Comparison of ENCODE assay signal across 2 cellular contexts in the genomic region with DNA sequence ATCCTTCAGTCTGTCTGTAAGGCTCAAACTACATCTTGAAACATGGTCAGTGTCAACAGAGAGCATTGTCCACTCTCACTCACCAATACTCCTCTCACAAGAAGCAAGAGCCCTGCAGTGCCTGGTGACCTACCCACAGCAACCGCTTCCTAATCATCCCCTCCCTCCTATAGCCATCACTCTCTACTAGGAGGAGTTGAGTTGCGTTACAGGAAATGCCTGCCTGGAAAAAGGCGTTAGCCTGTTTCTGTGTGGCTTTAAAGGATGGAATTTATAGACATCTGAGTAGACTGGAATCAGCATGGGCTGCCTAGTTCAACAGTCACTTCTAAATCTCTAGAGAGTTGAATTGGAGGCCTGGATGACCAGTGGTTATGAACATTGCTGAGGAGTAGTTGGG.
TF ChIP-seq lines count a peak whose summit lies in the region.

No MANE protein-coding gene starts in this region.

TF ChIP-seq in IMR-90, 13 proteins besides CTCF, POLR2A, EP300 and RAD21:
- TF ChIP-seq CHD1 (IDR thresholded peaks at IDR 0.05; ENCODE audit: low read depth, low read length) (no peak), NFE2L2 (IDR thresholded peaks at IDR 0.05; ENCODE audit: low read depth, low read length) (no peak), RCOR1 (IDR thresholded peaks at IDR 0.05; ENCODE audit: insufficient replicate concordance, low read length) (no peak), SMC3 (IDR thresholded peaks at IDR 0.05; ENCODE audit: low read depth, low read length) (no peak), MAFK (IDR thresholded peaks at IDR 0.05; ENCODE audit: low read depth, low read length) (no peak), MXI1 (IDR thresholded peaks at IDR 0.05; ENCODE audit: borderline replicate concordance, low read depth, low read length) (no peak), RFX5 (IDR thresholded peaks at IDR 0.05; ENCODE audit: low read depth, low read length) (no peak), FOS (IDR thresholded peaks at IDR 0.05; ENCODE audit: low read depth, low read length) (no peak), MAZ (IDR thresholded peaks at IDR 0.05; ENCODE audit: borderline replicate concordance, low read depth, low read length) (no peak), CEBPB (IDR thresholded peaks at IDR 0.05; ENCODE audit: low read depth, low read length) (no peak), BHLHE40 (IDR thresholded peaks at IDR 0.05; ENCODE audit: low read depth, low read length) (no peak)
- TF ChIP-seq, protein P1, sequence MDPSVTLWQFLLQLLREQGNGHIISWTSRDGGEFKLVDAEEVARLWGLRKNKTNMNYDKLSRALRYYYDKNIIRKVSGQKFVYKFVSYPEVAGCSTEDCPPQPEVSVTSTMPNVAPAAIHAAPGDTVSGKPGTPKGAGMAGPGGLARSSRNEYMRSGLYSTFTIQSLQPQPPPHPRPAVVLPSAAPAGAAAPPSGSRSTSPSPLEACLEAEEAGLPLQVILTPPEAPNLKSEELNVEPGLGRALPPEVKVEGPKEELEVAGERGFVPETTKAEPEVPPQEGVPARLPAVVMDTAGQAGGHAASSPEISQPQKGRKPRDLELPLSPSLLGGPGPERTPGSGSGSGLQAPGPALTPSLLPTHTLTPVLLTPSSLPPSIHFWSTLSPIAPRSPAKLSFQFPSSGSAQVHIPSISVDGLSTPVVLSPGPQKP (IDR thresholded peaks at IDR 0.05; ENCODE audit: borderline replicate concordance, low read depth, low read length): no peak
- TF ChIP-seq, protein P2, sequence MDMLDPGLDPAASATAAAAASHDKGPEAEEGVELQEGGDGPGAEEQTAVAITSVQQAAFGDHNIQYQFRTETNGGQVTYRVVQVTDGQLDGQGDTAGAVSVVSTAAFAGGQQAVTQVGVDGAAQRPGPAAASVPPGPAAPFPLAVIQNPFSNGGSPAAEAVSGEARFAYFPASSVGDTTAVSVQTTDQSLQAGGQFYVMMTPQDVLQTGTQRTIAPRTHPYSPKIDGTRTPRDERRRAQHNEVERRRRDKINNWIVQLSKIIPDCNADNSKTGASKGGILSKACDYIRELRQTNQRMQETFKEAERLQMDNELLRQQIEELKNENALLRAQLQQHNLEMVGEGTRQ (IDR thresholded peaks at IDR 0.05; ENCODE audit: low read depth, low read length): no peak

TF ChIP-seq in endothelial cell of umbilical vein, 7 proteins besides CTCF, POLR2A, EP300 and RAD21:
- TF ChIP-seq MYC (IDR thresholded peaks at IDR 0.05; ENCODE audit: low read depth, low read length) (no peak), POLR2AphosphoS5 (IDR thresholded peaks at IDR 0.05; ENCODE audit: insufficient read depth, low read depth, low read length) (no peak), FOS (IDR thresholded peaks at IDR 0.05; ENCODE audit: borderline replicate concordance, insufficient read depth, low read length) (no peak), GATA2 (IDR thresholded peaks at IDR 0.05; ENCODE audit: insufficient read depth, insufficient read length, low read depth, low read length) (no peak), JUN (IDR thresholded peaks at IDR 0.05; ENCODE audit: borderline replicate concordance, insufficient read depth, insufficient read length, low read depth) (no peak), EZH2 (IDR thresholded peaks at IDR 0.05; ENCODE audit: borderline replicate concordance, low read depth, low read length, severe bottlenecking) (no peak)
- TF ChIP-seq, protein P3, sequence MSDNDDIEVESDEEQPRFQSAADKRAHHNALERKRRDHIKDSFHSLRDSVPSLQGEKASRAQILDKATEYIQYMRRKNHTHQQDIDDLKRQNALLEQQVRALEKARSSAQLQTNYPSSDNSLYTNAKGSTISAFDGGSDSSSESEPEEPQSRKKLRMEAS (IDR thresholded peaks at IDR 0.05; ENCODE audit: insufficient read depth, insufficient read length): no peak
